8 cellular contexts compared by ENCODE assay signal in genomic region chr17:7351665-7352558, GRCh38. TPM values are rescaled to one million over a fixed set of nuclear protein-coding genes. Genes with fewer than 3 reads are reported as not detected.
DNase-seq lines count a peak whose midpoint lies in the region; ATAC-seq and TF ChIP-seq lines count a peak whose summit lies in the region.

Gene KCTD11 (plus strand): TSS chr17:7352162.

- peak within 1 kb of the TSS; percentile 65 for H3K4me2 ChIP-seq in neural cell (ENCODE audit: low read length)

- H3K79me2 ChIP-seq in neural cell (replicated peaks; ENCODE audit: insufficient read depth, low read length) = peaks cover 3% of the 10 kb centered on the region

- no peaks in the 10 kb centered on the region for H3K27me3 ChIP-seq in neural cell (ENCODE audit: insufficient read depth, low read depth, low read length)

- no peaks in the 10 kb centered on the region for H3K36me3 ChIP-seq in neural cell (ENCODE audit: insufficient read depth, low read length)

- no peaks in the 10 kb centered on the region for H4K20me1 ChIP-seq in neural cell (ENCODE audit: insufficient read depth)

- H3K4me3 ChIP-seq in fibroblast of villous mesenchyme (ENCODE audit: low read depth, low read length) (peak within 1 kb of the TSS; percentile 94), neural cell (ENCODE audit: low read length) (peak within 1 kb of the TSS; percentile 92)

- ATAC-seq in GM19035 (IDR thresholded peaks at IDR 0.05; ENCODE audit: unreplicated experiment) (peak; percentile 71), HG03342 (IDR thresholded peaks at IDR 0.05; ENCODE audit: unreplicated experiment) (peak; percentile 46)

- no peak for TF ChIP-seq EP300 in neural cell (conservative IDR thresholded peaks at IDR 0.05; ENCODE audit: poor library complexity, severe bottlenecking)

- H3K9me3 ChIP-seq in neural cell (ENCODE audit: low read length) = no peaks in the 10 kb centered on the region

- TF ChIP-seq CTCF in AG09319 (IDR thresholded peaks at IDR 0.05; ENCODE audit: low read depth, low read length) (peak; percentile 69), fibroblast of villous mesenchyme (IDR thresholded peaks at IDR 0.05; ENCODE audit: insufficient read depth, low read depth, low read length) (peak; percentile 47), neural cell (IDR thresholded peaks at IDR 0.05; ENCODE audit: poor library complexity, severe bottlenecking) (peak; percentile 86)

- no peak for TF ChIP-seq RAD21 in neural cell (conservative IDR thresholded peaks at IDR 0.05)

- H3K27ac ChIP-seq in neural cell (ENCODE audit: low read length) (peak within 1 kb of the TSS; percentile 78), substantia nigra (ENCODE audit: low read depth, low read length, poor library complexity, severe bottlenecking) (peak within 1 kb of the TSS; percentile 96)

- H3K9me2 ChIP-seq in neural cell (ENCODE audit: insufficient read depth, low read length) = no peaks in the 10 kb centered on the region

- H3K9ac ChIP-seq in neural cell (ENCODE audit: low read length) = peak within 1 kb of the TSS; percentile 89

- peak within 1 kb of the TSS; percentile 83 for H2AFZ ChIP-seq in neural cell (ENCODE audit: low read depth, low read length)

- H3F3A ChIP-seq in neural cell (ENCODE audit: insufficient read depth, low read length, poor library complexity, severe bottlenecking) = no peaks in the 10 kb centered on the region

- DNase-seq in AG09319 (ENCODE audit: extremely low read depth, low read depth) (peak; percentile 73), RKO (ENCODE audit: low spot score) (peak; percentile 95), activated gamma-delta T cell (lab: John Stamatoyannopoulos, UW) (peak; percentile 91), fibroblast of villous mesenchyme (ENCODE audit: low read depth) (peak; percentile 90), substantia nigra (lab: John Stamatoyannopoulos, UW) (peak in 48 of 49 donors; percentile 41 to 94 (median 82))

TF ChIP-seq in neural cell, 6 proteins besides CTCF, POLR2A, EP300 and RAD21:
- TF ChIP-seq EZH2 (IDR thresholded peaks at IDR 0.05; ENCODE audit: borderline replicate concordance, insufficient read depth, low read length, poor library complexity, severe bottlenecking) (no peak), SMC3 (conservative IDR thresholded peaks at IDR 0.05; ENCODE audit: poor library complexity) (peak; percentile 53), REST (IDR thresholded peaks at IDR 0.05; ENCODE audit: borderline replicate concordance) (peak; percentile 50), TAF1 (IDR thresholded peaks at IDR 0.05; ENCODE audit: low read depth) (no peak), POLR2AphosphoS5 (IDR thresholded peaks at IDR 0.05) (peak; percentile 71), MXI1 (conservative IDR thresholded peaks at IDR 0.05; ENCODE audit: poor library complexity, severe bottlenecking) (no peak)

RNA-seq across cellular contexts. Expression of gene KCTD11, which starts in this region (rescaled TPM):
- total RNA-seq in fibroblast of villous mesenchyme = 7.4 and 8.6 TPM in 2 replicates
- polyA plus RNA-seq in neural cell = 2.8 TPM in 2 replicates
- 3.7 and 4.1 TPM in 2 replicates for polyA minus RNA-seq in neural cell

Comparison
In these comparisons a context has a peak if more than half of its experiments do, and no peak if none do; other contexts are left out.
1. Peak in every context shown above with its lines: DNase-seq, ATAC-seq, H3K4me3 ChIP-seq and H3K27ac ChIP-seq.